Comparison of ENCODE assay signal across 21 cellular contexts in the genomic region with DNA sequence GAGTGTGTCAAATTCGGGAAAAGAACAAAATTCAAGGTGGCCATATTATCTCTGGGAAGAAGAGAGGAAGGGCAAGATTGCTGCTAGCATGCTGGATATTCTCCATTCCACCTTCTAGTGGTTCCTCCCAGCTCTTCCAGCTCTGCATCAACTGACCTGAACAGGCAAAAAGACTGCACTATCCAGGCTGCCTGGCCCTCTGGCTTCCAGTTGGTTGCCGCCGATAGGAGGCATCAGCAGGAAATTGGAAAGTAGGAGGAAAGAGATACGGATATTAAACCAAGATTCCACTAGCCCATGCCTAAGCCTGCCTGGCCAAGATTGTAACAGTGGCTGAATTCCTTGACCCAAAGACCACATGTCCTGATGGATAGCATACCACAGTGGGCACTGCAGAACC. TPM values are rescaled to one million over a fixed set of nuclear protein-coding genes. Genes with fewer than 3 reads are reported as not detected.
A peak's percentile ranks its signal among the peaks of the same experiment; 100 is the strongest.
DNase-seq lines count a peak whose midpoint lies in the region; ATAC-seq, FAIRE-seq and TF ChIP-seq lines count a peak whose summit lies in the region.
"Had no signal": no experiment of that assay in that cellular context is flagged by ENCODE, and none has a peak within 500 bp of the region (broad histone marks: within the 10 kb centered on the region; RNA-seq: fewer than 3 reads in every experiment).

No MANE protein-coding gene starts in this region.

- H3K79me2 ChIP-seq in GM23338 (replicated peaks; ENCODE audit: insufficient read depth): peaks cover 17% of the 10 kb centered on the region

- no peak for TF ChIP-seq POLR2A in A549 (IDR thresholded peaks at IDR 0.05; ENCODE audit: low read length)

- no peak overlapping the region for H3K4me3 Mint-ChIP-seq in GM23338
- peak overlapping the region; percentile 99 for H3K4me3 Mint-ChIP-seq in activated naive CD8-positive, alpha-beta T cell
- H3K4me3 Mint-ChIP-seq in memory B cell: peak overlapping the region; percentile 80

- no peak for DNase-seq in A549 (ENCODE audit: low read depth in 1 of 2, low spot score in 1 of 2)
- DNase-seq in GM23338 (ENCODE audit: low spot score): peak; percentile 14
- no peak for DNase-seq in memory B cell (ENCODE audit: low spot score in 2 of 2)
- no peak for DNase-seq in mesenteric fat pad (ENCODE audit: low spot score)
- DNase-seq in NCI-H2171 treated with DMSO at 0.1 percent for 48 hours (lab: John Stamatoyannopoulos, UW): no peak
- DNase-seq: activated CD4-positive, alpha-beta memory T cell treated with anti-CD3 and anti-CD28 coated beads for 36 hours; COR-L47; cortex of kidney; esophagus squamous epithelium; GDM1; KBM-7; NCI-H1417 treated with DMSO at 0.1 percent for 48 hours; NCI-H446; stimulated activated naive CD8-positive, alpha-beta T cell treated with anti-CD3 and anti-CD28 coated beads, Interleukin-15, Interleukin-2, amounts not matched to agents 100 U/mL and 50 U/mL, for 24 hours; upper lobe of left lung had no signal

- POLR2A ChIA-PET in A549 (lab: Yijun Ruan, JAX): no interaction called here

- no peaks in the 10 kb centered on the region for H3K36me3 ChIP-seq in GM23338 (ENCODE audit: insufficient read depth)
- H3K36me3 ChIP-seq: ascending aorta, upper lobe of left lung had no signal

- H3K4me2 ChIP-seq in A549 (peak overlapping the region; percentile 88), GM23338 (peak overlapping the region; percentile 82; the same call in 1 of the 2 replicates)

- H3K4me1 Mint-ChIP-seq in GM23338: peaks cover 9% of the 10 kb centered on the region
- H3K4me1 Mint-ChIP-seq in activated naive CD8-positive, alpha-beta T cell (ENCODE audit: low read depth): peaks cover 24% of the 10 kb centered on the region
- H3K4me1 Mint-ChIP-seq in memory B cell: peaks cover 11% of the 10 kb centered on the region

- peak overlapping the region; percentile 96 for H2AFZ ChIP-seq in GM23338

- H3K36me3 Mint-ChIP-seq in GM23338 (ENCODE audit: low read depth) (peaks cover 2% of the 10 kb centered on the region; the same call in 1 of the 3 replicates), memory B cell (peaks cover 1% of the 10 kb centered on the region)
- peaks cover under 1% of the 10 kb centered on the region for H3K36me3 Mint-ChIP-seq in activated naive CD8-positive, alpha-beta T cell

- H3K4me1 ChIP-seq in A549 (peaks cover 19% of the 10 kb centered on the region), GM23338 (ENCODE audit: insufficient read depth) (peaks cover 13% of the 10 kb centered on the region; the same call in 1 of the 2 replicates)

- no peaks in the 10 kb centered on the region for H3K9me2 ChIP-seq in GM23338 (ENCODE audit: insufficient read depth)

- no peak for FAIRE-seq in A549 (lab: Jason Lieb, UNC)

- CTCF ChIA-PET in A549 (lab: Yijun Ruan, JAX): interaction anchor here (1.3 kb wide), 1 partner anchor 11 kb away, joined by 8 read pairs; no protein-coding TSS in a partner anchor

- H3K27me3 Mint-ChIP-seq in GM23338 (ENCODE audit: insufficient read depth, low read depth, poor library complexity) (peaks cover 3% of the 10 kb centered on the region), memory B cell (no peaks in the 10 kb centered on the region)
- H3K27me3 Mint-ChIP-seq in activated naive CD8-positive, alpha-beta T cell: peaks cover 4% of the 10 kb centered on the region

- H3K9me3 Mint-ChIP-seq in GM23338 (no peaks in the 10 kb centered on the region), memory B cell (no peaks in the 10 kb centered on the region)
- no peaks in the 10 kb centered on the region for H3K9me3 Mint-ChIP-seq in activated naive CD8-positive, alpha-beta T cell (ENCODE audit: low read depth)
- H3K9me3 Mint-ChIP-seq: activated CD4-positive, alpha-beta memory T cell treated with anti-CD3 and anti-CD28 coated beads for 36 hours; activated T-helper 2 cell treated with anti-CD3 and anti-CD28 coated beads, Interferon-gamma antibody, Interleukin-2, Interleukin-4, amounts not matched to agents 10 μg/mL and 5 μg/mL and 100 μg/mL, durations not matched to agents 14 hours and 24 hours and 36 hours had no signal

- H3K27ac ChIP-seq in A549: peak overlapping the region; percentile 87 to 98
- H3K27ac ChIP-seq in GM23338 (ENCODE audit: low read depth): no peak overlapping the region
- H3K27ac ChIP-seq: ascending aorta, SK-N-MC had no signal

- no peaks in the 10 kb centered on the region for H3F3A ChIP-seq in GM23338 (replicated peaks; ENCODE audit: low read depth)

- peaks cover 7% of the 10 kb centered on the region; the same call in 1 of the 3 replicates for H3K9me3 ChIP-seq in A549
- H3K9me3 ChIP-seq: ascending aorta, esophagus squamous epithelium, upper lobe of left lung had no signal

- H3K27ac Mint-ChIP-seq in GM23338: no peak overlapping the region
- no peak overlapping the region for H3K27ac Mint-ChIP-seq in activated naive CD8-positive, alpha-beta T cell
- H3K27ac Mint-ChIP-seq in memory B cell: no peak overlapping the region

- TF ChIP-seq RAD21 in A549 (conservative IDR thresholded peaks at IDR 0.05 in 1 of 2, IDR thresholded peaks at IDR 0.05 in 1 of 2): no peak

- TF ChIP-seq CTCF in A549 (IDR thresholded peaks at IDR 0.05) (no peak), GM23338 (conservative IDR thresholded peaks at IDR 0.05; ENCODE audit: low read depth in 2 of 2) (peak; percentile 14 to 28; a peak in 1 of 4 replicates)

- no peaks in the 10 kb centered on the region for H4K20me1 ChIP-seq in GM23338 (replicated peaks; ENCODE audit: insufficient read depth)

- no peaks in the 10 kb centered on the region for H3K27me3 ChIP-seq in GM23338 (ENCODE audit: insufficient read depth)
- H3K27me3 ChIP-seq: ascending aorta, esophagus squamous epithelium, upper lobe of left lung had no signal

- ATAC-seq in A549: no peak
- no peak for ATAC-seq in GM23338
- no peak for ATAC-seq in memory B cell (ENCODE audit: low read depth)
- ATAC-seq in GM18502 (IDR thresholded peaks at IDR 0.05; ENCODE audit: poor library complexity, unreplicated experiment): no peak
- no peak for ATAC-seq in GM21786 (IDR thresholded peaks at IDR 0.05; ENCODE audit: unreplicated experiment)
- ATAC-seq: stimulated activated naive CD8-positive, alpha-beta T cell treated with anti-CD3 and anti-CD28 coated beads, Interleukin-15, Interleukin-2, amounts not matched to agents 100 U/mL and 50 U/mL, for 24 hours had no signal

- no peak overlapping the region for H3K4me3 ChIP-seq in A549
- no peak overlapping the region for H3K4me3 ChIP-seq in GM23338

- no peak for TF ChIP-seq EP300 in A549 (IDR thresholded peaks at IDR 0.05)

- 77% methylated on average over 4 of the region's 4 CpGs for WGBS in A549 (ENCODE audit: missing lambda C conversion rate)

TF ChIP-seq in A549, 52 proteins besides CTCF, POLR2A, EP300 and RAD21:
- TF ChIP-seq ZSCAN20 (CRISPR knock-in tag; IDR thresholded peaks at IDR 0.05) (no peak), NPAS2 (CRISPR knock-in tag; IDR thresholded peaks at IDR 0.05; ENCODE audit: borderline replicate concordance) (no peak), FOSL2 (IDR thresholded peaks at IDR 0.05) (no peak), FOSL2 (CRISPR knock-in tag; IDR thresholded peaks at IDR 0.05) (no peak), FOSB (CRISPR knock-in tag; IDR thresholded peaks at IDR 0.05) (no peak), HOXA7 (CRISPR knock-in tag; IDR thresholded peaks at IDR 0.05) (no peak), JUN (IDR thresholded peaks at IDR 0.05) (no peak), NFE2L2 (conservative IDR thresholded peaks at IDR 0.05; ENCODE audit: low read length) (no peak), NR3C1 (IDR thresholded peaks at IDR 0.05) (no peak), MYC (IDR thresholded peaks at IDR 0.05; ENCODE audit: borderline replicate concordance, low read length) (no peak), MAZ (IDR thresholded peaks at IDR 0.05; ENCODE audit: borderline replicate concordance, low read depth, low read length) (no peak), CEBPB (IDR thresholded peaks at IDR 0.05) (no peak), SREBF2 (IDR thresholded peaks at IDR 0.05) (no peak)

TF ChIP-seq in GM23338, 12 proteins besides CTCF, POLR2A, EP300 and RAD21 (continues in another document):
- TF ChIP-seq JUNB (IDR thresholded peaks at IDR 0.05; ENCODE audit: unreplicated experiment): no peak
- TF ChIP-seq, protein P1, sequence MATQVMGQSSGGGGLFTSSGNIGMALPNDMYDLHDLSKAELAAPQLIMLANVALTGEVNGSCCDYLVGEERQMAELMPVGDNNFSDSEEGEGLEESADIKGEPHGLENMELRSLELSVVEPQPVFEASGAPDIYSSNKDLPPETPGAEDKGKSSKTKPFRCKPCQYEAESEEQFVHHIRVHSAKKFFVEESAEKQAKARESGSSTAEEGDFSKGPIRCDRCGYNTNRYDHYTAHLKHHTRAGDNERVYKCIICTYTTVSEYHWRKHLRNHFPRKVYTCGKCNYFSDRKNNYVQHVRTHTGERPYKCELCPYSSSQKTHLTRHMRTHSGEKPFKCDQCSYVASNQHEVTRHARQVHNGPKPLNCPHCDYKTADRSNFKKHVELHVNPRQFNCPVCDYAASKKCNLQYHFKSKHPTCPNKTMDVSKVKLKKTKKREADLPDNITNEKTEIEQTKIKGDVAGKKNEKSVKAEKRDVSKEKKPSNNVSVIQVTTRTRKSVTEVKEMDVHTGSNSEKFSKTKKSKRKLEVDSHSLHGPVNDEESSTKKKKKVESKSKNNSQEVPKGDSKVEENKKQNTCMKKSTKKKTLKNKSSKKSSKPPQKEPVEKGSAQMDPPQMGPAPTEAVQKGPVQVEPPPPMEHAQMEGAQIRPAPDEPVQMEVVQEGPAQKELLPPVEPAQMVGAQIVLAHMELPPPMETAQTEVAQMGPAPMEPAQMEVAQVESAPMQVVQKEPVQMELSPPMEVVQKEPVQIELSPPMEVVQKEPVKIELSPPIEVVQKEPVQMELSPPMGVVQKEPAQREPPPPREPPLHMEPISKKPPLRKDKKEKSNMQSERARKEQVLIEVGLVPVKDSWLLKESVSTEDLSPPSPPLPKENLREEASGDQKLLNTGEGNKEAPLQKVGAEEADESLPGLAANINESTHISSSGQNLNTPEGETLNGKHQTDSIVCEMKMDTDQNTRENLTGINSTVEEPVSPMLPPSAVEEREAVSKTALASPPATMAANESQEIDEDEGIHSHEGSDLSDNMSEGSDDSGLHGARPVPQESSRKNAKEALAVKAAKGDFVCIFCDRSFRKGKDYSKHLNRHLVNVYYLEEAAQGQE (IDR thresholded peaks at IDR 0.05; ENCODE audit: unreplicated experiment): no peak
- no peak for TF ChIP-seq EZH2phosphoT487 (IDR thresholded peaks at IDR 0.05; ENCODE audit: unreplicated experiment)
- no peak for TF ChIP-seq EZH2 (IDR thresholded peaks at IDR 0.05; ENCODE audit: low read depth, unreplicated experiment)

RNA-seq across cellular contexts. Expression of gene RTTN, which starts 1.7 kb away (rescaled TPM):
- polyA plus RNA-seq in A549 (2011; rRNA removed): 24.6 and 25.3 TPM in 2 replicates
- 6.2 and 7.3 TPM in 2 replicates for polyA plus RNA-seq in A549 (2012; cell fraction: cytosol; rRNA removed)
- 10.2 and 16.1 TPM in 2 replicates for polyA plus RNA-seq in A549 (2012; cell fraction: nucleus; rRNA removed)
- 8.4 to 9.9 TPM (median 9.5 TPM) in 3 replicates for polyA plus RNA-seq in A549 (2017; fragmentation: RNase III; extraction: RNeasy Plus Mini Kit Qiagen cat#74134 plus additional on column Dnase treatment)
- polyA minus RNA-seq in A549 (2011; rRNA and poly(A)+ RNA removed): 58.9 and 61.8 TPM in 2 replicates
- 24.1 and 31.0 TPM in 2 replicates for total RNA-seq in GM23338 (2014; rRNA removed; shearing (Covaris generic))
- 7.2 and 7.3 TPM in 2 replicates for polyA plus RNA-seq in GM23338 (2016; fragmentation: Nextera tagmentation; extraction: Ambion mirVana)
- 8.1 TPM for total RNA-seq in mesenteric fat pad
